Comparison of ENCODE assay signal across 2 cellular contexts in the genomic region with DNA sequence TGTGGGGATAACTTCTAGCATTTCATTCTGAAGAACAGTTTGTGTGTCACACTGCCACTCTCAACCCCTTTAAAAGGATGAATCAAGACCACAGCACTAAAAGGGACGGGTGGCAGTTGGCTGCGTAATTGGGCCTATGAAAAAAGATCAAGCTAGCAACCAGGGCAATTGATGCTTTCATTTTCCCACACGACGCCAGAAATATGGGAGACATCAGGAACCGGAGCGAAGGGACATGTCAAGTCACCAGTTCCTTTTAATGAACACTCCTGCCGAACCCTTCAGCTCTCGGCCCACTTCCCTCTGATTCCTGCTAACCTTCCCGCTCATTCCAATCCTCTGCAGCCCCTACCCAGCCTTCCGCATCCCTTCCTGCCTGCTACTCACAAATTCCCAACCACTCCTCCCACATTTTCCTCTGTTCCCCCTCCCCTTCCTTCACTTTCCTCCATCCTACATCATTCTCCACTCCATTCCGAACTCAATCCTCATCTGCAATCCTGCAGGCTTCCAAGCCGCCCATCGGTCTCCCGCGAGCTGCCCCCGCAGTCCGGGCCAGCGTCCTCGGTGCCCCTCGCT.
TF ChIP-seq lines count a peak whose summit lies in the region.

No MANE protein-coding gene starts in this region.

TF ChIP-seq in HEK293, 187 proteins besides CTCF, POLR2A, EP300 and RAD21 (continued from another document):
- TF ChIP-seq, protein P1, sequence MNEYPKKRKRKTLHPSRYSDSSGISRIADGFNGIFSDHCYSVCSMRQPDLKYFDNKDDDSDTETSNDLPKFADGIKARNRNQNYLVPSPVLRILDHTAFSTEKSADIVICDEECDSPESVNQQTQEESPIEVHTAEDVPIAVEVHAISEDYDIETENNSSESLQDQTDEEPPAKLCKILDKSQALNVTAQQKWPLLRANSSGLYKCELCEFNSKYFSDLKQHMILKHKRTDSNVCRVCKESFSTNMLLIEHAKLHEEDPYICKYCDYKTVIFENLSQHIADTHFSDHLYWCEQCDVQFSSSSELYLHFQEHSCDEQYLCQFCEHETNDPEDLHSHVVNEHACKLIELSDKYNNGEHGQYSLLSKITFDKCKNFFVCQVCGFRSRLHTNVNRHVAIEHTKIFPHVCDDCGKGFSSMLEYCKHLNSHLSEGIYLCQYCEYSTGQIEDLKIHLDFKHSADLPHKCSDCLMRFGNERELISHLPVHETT (tag by site-specific recombination; IDR thresholded peaks at IDR 0.05) = peak; percentile 16; the same call in 1 of the 2 replicates
- peak; percentile 47; the same call in 1 of the 2 replicates for TF ChIP-seq SP7 (tag by site-specific recombination; IDR thresholded peaks at IDR 0.05)
- peak; percentile 97 for TF ChIP-seq EGR2 (tag by site-specific recombination; IDR thresholded peaks at IDR 0.05; ENCODE audit: low read depth)
- peak; percentile 67; the same call in 1 of the 2 replicates for TF ChIP-seq ZNF2 (tag by site-specific recombination; IDR thresholded peaks at IDR 0.05)
- peak; percentile 67; the same call in 1 of the 2 replicates for TF ChIP-seq WT1 (tag by site-specific recombination; IDR thresholded peaks at IDR 0.05)
- TF ChIP-seq ZNF837 (tag by site-specific recombination; IDR thresholded peaks at IDR 0.05) = 0 out of 2 replicates have a peak, but pooled peaks have one; percentile 89
- TF ChIP-seq ZEB2 (tag by site-specific recombination; IDR thresholded peaks at IDR 0.05) = 0 out of 2 replicates have a peak, but pooled peaks have one; percentile 87
- TF ChIP-seq ZNF785 (tag by site-specific recombination; IDR thresholded peaks at IDR 0.05) = peak; percentile 70; the same call in 1 of the 2 replicates
- TF ChIP-seq IKZF3 (tag by site-specific recombination; IDR thresholded peaks at IDR 0.05) = peak; percentile 76; the same call in 1 of the 2 replicates
- TF ChIP-seq, protein P2, sequence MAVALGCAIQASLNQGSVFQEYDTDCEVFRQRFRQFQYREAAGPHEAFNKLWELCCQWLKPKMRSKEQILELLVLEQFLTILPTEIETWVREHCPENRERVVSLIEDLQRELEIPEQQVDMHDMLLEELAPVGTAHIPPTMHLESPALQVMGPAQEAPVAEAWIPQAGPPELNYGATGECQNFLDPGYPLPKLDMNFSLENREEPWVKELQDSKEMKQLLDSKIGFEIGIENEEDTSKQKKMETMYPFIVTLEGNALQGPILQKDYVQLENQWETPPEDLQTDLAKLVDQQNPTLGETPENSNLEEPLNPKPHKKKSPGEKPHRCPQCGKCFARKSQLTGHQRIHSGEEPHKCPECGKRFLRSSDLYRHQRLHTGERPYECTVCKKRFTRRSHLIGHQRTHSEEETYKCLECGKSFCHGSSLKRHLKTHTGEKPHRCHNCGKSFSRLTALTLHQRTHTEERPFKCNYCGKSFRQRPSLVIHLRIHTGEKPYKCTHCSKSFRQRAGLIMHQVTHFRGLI (tag by site-specific recombination; IDR thresholded peaks at IDR 0.05) = no peak

TF ChIP-seq in GM12878, 131 proteins besides CTCF, POLR2A, EP300 and RAD21 (continued from another document):
- TF ChIP-seq MYC (IDR thresholded peaks at IDR 0.05; ENCODE audit: insufficient read depth, insufficient read length, insufficient replicate concordance, low read length, severe bottlenecking) (no peak), NR2F1 (conservative IDR thresholded peaks at IDR 0.05) (no peak)
- TF ChIP-seq, protein P3, sequence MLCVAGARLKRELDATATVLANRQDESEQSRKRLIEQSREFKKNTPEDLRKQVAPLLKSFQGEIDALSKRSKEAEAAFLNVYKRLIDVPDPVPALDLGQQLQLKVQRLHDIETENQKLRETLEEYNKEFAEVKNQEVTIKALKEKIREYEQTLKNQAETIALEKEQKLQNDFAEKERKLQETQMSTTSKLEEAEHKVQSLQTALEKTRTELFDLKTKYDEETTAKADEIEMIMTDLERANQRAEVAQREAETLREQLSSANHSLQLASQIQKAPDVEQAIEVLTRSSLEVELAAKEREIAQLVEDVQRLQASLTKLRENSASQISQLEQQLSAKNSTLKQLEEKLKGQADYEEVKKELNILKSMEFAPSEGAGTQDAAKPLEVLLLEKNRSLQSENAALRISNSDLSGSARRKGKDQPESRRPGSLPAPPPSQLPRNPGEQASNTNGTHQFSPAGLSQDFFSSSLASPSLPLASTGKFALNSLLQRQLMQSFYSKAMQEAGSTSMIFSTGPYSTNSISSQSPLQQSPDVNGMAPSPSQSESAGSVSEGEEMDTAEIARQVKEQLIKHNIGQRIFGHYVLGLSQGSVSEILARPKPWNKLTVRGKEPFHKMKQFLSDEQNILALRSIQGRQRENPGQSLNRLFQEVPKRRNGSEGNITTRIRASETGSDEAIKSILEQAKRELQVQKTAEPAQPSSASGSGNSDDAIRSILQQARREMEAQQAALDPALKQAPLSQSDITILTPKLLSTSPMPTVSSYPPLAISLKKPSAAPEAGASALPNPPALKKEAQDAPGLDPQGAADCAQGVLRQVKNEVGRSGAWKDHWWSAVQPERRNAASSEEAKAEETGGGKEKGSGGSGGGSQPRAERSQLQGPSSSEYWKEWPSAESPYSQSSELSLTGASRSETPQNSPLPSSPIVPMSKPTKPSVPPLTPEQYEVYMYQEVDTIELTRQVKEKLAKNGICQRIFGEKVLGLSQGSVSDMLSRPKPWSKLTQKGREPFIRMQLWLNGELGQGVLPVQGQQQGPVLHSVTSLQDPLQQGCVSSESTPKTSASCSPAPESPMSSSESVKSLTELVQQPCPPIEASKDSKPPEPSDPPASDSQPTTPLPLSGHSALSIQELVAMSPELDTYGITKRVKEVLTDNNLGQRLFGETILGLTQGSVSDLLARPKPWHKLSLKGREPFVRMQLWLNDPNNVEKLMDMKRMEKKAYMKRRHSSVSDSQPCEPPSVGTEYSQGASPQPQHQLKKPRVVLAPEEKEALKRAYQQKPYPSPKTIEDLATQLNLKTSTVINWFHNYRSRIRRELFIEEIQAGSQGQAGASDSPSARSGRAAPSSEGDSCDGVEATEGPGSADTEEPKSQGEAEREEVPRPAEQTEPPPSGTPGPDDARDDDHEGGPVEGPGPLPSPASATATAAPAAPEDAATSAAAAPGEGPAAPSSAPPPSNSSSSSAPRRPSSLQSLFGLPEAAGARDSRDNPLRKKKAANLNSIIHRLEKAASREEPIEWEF (IDR thresholded peaks at IDR 0.05; ENCODE audit: insufficient replicate concordance, low read depth, low read length) = no peak
- TF ChIP-seq, protein P4, sequence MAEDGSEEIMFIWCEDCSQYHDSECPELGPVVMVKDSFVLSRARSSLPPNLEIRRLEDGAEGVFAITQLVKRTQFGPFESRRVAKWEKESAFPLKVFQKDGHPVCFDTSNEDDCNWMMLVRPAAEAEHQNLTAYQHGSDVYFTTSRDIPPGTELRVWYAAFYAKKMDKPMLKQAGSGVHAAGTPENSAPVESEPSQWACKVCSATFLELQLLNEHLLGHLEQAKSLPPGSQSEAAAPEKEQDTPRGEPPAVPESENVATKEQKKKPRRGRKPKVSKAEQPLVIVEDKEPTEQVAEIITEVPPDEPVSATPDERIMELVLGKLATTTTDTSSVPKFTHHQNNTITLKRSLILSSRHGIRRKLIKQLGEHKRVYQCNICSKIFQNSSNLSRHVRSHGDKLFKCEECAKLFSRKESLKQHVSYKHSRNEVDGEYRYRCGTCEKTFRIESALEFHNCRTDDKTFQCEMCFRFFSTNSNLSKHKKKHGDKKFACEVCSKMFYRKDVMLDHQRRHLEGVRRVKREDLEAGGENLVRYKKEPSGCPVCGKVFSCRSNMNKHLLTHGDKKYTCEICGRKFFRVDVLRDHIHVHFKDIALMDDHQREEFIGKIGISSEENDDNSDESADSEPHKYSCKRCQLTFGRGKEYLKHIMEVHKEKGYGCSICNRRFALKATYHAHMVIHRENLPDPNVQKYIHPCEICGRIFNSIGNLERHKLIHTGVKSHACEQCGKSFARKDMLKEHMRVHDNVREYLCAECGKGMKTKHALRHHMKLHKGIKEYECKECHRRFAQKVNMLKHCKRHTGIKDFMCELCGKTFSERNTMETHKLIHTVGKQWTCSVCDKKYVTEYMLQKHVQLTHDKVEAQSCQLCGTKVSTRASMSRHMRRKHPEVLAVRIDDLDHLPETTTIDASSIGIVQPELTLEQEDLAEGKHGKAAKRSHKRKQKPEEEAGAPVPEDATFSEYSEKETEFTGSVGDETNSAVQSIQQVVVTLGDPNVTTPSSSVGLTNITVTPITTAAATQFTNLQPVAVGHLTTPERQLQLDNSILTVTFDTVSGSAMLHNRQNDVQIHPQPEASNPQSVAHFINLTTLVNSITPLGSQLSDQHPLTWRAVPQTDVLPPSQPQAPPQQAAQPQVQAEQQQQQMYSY (CRISPR knock-in tag; IDR thresholded peaks at IDR 0.05) = no peak
- TF ChIP-seq, protein P5, sequence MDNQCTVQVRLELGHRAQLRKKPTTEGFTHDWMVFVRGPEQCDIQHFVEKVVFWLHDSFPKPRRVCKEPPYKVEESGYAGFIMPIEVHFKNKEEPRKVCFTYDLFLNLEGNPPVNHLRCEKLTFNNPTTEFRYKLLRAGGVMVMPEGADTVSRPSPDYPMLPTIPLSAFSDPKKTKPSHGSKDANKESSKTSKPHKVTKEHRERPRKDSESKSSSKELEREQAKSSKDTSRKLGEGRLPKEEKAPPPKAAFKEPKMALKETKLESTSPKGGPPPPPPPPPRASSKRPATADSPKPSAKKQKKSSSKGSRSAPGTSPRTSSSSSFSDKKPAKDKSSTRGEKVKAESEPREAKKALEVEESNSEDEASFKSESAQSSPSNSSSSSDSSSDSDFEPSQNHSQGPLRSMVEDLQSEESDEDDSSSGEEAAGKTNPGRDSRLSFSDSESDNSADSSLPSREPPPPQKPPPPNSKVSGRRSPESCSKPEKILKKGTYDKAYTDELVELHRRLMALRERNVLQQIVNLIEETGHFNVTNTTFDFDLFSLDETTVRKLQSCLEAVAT (IDR thresholded peaks at IDR 0.05) = 0 out of 2 replicates have a peak, but pooled peaks have one; percentile 22
